Comparison of ENCODE assay signal across 16 cellular contexts in the genomic region with DNA sequence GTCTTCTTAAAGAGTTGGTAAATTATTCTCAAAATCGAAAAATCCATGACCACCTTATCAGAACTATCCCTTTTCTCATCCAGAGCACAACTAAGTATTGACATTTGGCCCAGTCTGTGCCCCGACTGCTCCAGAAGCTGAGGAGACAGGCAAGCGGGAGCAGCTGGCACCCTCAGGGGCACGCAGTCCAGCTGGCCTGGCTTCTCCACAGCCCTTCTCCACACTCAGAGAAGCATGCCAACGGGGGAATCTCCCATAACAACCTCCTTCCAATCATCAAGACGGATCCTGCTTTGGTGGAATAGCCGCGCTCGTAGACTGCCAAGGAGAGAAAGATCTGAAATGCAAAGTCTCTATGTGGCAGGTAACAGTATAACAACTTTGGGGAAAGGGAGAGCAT.
A peak's percentile ranks its signal among the peaks of the same experiment; 100 is the strongest.
DNase-seq lines count a peak whose midpoint lies in the region; ATAC-seq and TF ChIP-seq lines count a peak whose summit lies in the region.
"Had no signal": no experiment of that assay in that cellular context is flagged by ENCODE, and none has a peak within 500 bp of the region (broad histone marks: within the 10 kb centered on the region; RNA-seq: fewer than 3 reads in every experiment).

No MANE protein-coding gene starts in this region.

- TF ChIP-seq CTCF in activated CD8-positive, alpha-beta T cell treated with anti-CD3 and anti-CD28 coated beads for 36 hours (IDR thresholded peaks at IDR 0.05): no peak

- ATAC-seq in activated T-cell treated with anti-CD3 and anti-CD28 coated beads, Interleukin-2, amount 50 U/mL, for 72 hours (replicated peaks in 1 of 2): no peak
- no peak for ATAC-seq in activated CD8-positive, alpha-beta T cell treated with anti-CD3 and anti-CD28 coated beads for 36 hours
- ATAC-seq in stimulated activated naive CD8-positive, alpha-beta T cell treated with anti-CD3 and anti-CD28 coated beads, Interleukin-15, amount 100 ng/mL, for 72 hours: no peak
- ATAC-seq: heart right ventricle, Panc1 had no signal

- peak overlapping the region; percentile 10 for H3K27ac Mint-ChIP-seq in activated T-cell treated with anti-CD3 and anti-CD28 coated beads, Interleukin-2, amount 50 U/mL, for 72 hours
- H3K27ac Mint-ChIP-seq in activated CD8-positive, alpha-beta T cell treated with anti-CD3 and anti-CD28 coated beads for 36 hours: peak overlapping the region; percentile 90
- H3K27ac Mint-ChIP-seq in stimulated activated naive CD8-positive, alpha-beta T cell treated with anti-CD3 and anti-CD28 coated beads, Interleukin-15, amount 100 ng/mL, for 72 hours: peak overlapping the region; percentile 69 to 87
- H3K27ac Mint-ChIP-seq: natural killer cell treated with Interleukin-12 subunit alpha and Interleukin-12 subunit beta and Interleukin-15 and Interleukin-18, amount 100 ng/mL, for 72 hours had no signal

- H3K27me3 ChIP-seq in MG63: no peaks in the 10 kb centered on the region
- H3K27me3 ChIP-seq: heart right ventricle had no signal

- POLR2A ChIA-PET in activated CD8-positive, alpha-beta T cell treated with anti-CD3 and anti-CD28 coated beads for 36 hours (lab: Charles Lee): interaction anchor here (1.1 to 1.2 kb wide), 2 partner anchors 9 to 10 kb away, joined by 4 read pairs; no protein-coding TSS in a partner anchor

- no peak overlapping the region for H3K4me3 ChIP-seq in MG63
- H3K4me3 ChIP-seq: heart right ventricle had no signal

- CTCF ChIA-PET in activated CD8-positive, alpha-beta T cell treated with anti-CD3 and anti-CD28 coated beads for 36 hours (lab: Charles Lee): interaction anchor here (2.5 kb wide), 1 partner anchor 10 kb away, joined by 11 read pairs; no protein-coding TSS in a partner anchor

- peaks cover under 1 to 6% of the 10 kb centered on the region in 2 donors for H3K36me3 Mint-ChIP-seq in activated T-cell treated with anti-CD3 and anti-CD28 coated beads, Interleukin-2, amount 50 U/mL, for 72 hours (ENCODE audit: insufficient read depth in 2 of 2)
- peaks cover 31% of the 10 kb centered on the region for H3K36me3 Mint-ChIP-seq in activated CD8-positive, alpha-beta T cell treated with anti-CD3 and anti-CD28 coated beads for 36 hours (ENCODE audit: low read depth)
- H3K36me3 Mint-ChIP-seq: natural killer cell treated with Interleukin-12 subunit alpha and Interleukin-12 subunit beta and Interleukin-15 and Interleukin-18, amount 100 ng/mL, for 72 hours had no signal

- H3K27me3 Mint-ChIP-seq in activated T-cell treated with anti-CD3 and anti-CD28 coated beads, Interleukin-2, amount 50 U/mL, for 72 hours (ENCODE audit: low read depth): no peaks in the 10 kb centered on the region
- H3K27me3 Mint-ChIP-seq in activated CD8-positive, alpha-beta T cell treated with anti-CD3 and anti-CD28 coated beads for 36 hours: no peaks in the 10 kb centered on the region
- no peaks in the 10 kb centered on the region for H3K27me3 Mint-ChIP-seq in stimulated activated naive CD8-positive, alpha-beta T cell treated with anti-CD3 and anti-CD28 coated beads, Interleukin-15, amount 100 ng/mL, for 72 hours

- H3K36me3 ChIP-seq in MG63: peaks cover 18% of the 10 kb centered on the region

- no peak for DNase-seq in activated T-cell treated with anti-CD3 and anti-CD28 coated beads, Interleukin-2, amount 50 U/mL, for 72 hours
- DNase-seq in activated T-cell treated with anti-CD3 and anti-CD28 coated beads for 4 hours (no peak), globus pallidus (ENCODE audit: low spot score) (peak; percentile 38), germinal center (ENCODE audit: low spot score) (no peak), MG63 (no peak)
- no peak for DNase-seq in activated CD8-positive, alpha-beta T cell treated with anti-CD3 and anti-CD28 coated beads for 36 hours
- no peak for DNase-seq in stimulated activated naive CD8-positive, alpha-beta T cell treated with anti-CD3 and anti-CD28 coated beads, Interleukin-15, amount 100 ng/mL, for 72 hours
- no peak for DNase-seq in NK-92 treated with Interleukin-12 subunit alpha and Interleukin-12 subunit beta, amount 100 ng/mL, for 24 hours (lab: John Stamatoyannopoulos, UW)
- DNase-seq: COR-L47, heart right ventricle, NCI-H1436 treated with DMSO at 0.1 percent for 48 hours, NCI-H2171 treated with DMSO at 0.1 percent for 48 hours, NCI-H82, SK-N-SH had no signal

- intact Hi-C loops in activated CD8-positive, alpha-beta T cell treated with anti-CD3 and anti-CD28 coated beads for 36 hours (cut with micrococcal nuclease): no loop called here

- no peaks in the 10 kb centered on the region for H3K9me3 Mint-ChIP-seq in activated T-cell treated with anti-CD3 and anti-CD28 coated beads, Interleukin-2, amount 50 U/mL, for 72 hours
- H3K9me3 Mint-ChIP-seq in activated CD8-positive, alpha-beta T cell treated with anti-CD3 and anti-CD28 coated beads for 36 hours: no peaks in the 10 kb centered on the region
- no peaks in the 10 kb centered on the region for H3K9me3 Mint-ChIP-seq in stimulated activated naive CD8-positive, alpha-beta T cell treated with anti-CD3 and anti-CD28 coated beads, Interleukin-15, amount 100 ng/mL, for 72 hours
- H3K9me3 Mint-ChIP-seq: natural killer cell treated with Interleukin-12 subunit alpha and Interleukin-12 subunit beta and Interleukin-15 and Interleukin-18, amount 100 ng/mL, for 72 hours had no signal

- H3K9me3 ChIP-seq in MG63: no peaks in the 10 kb centered on the region
- H3K9me3 ChIP-seq: heart right ventricle, SK-N-SH had no signal

- H3K4me3 Mint-ChIP-seq in activated T-cell treated with anti-CD3 and anti-CD28 coated beads, Interleukin-2, amount 50 U/mL, for 72 hours: peak overlapping the region; percentile 23 to 78
- H3K4me3 Mint-ChIP-seq in activated CD8-positive, alpha-beta T cell treated with anti-CD3 and anti-CD28 coated beads for 36 hours: peak overlapping the region; percentile 22
- peak overlapping the region; percentile 30 to 76 for H3K4me3 Mint-ChIP-seq in stimulated activated naive CD8-positive, alpha-beta T cell treated with anti-CD3 and anti-CD28 coated beads, Interleukin-15, amount 100 ng/mL, for 72 hours

- peaks cover 70% of the 10 kb centered on the region for H3K4me1 Mint-ChIP-seq in activated T-cell treated with anti-CD3 and anti-CD28 coated beads, Interleukin-2, amount 50 U/mL, for 72 hours (ENCODE audit: low read depth)
- H3K4me1 Mint-ChIP-seq in activated CD8-positive, alpha-beta T cell treated with anti-CD3 and anti-CD28 coated beads for 36 hours (ENCODE audit: low read depth): peaks cover 74% of the 10 kb centered on the region
- peaks cover 99% of the 10 kb centered on the region for H3K4me1 Mint-ChIP-seq in stimulated activated naive CD8-positive, alpha-beta T cell treated with anti-CD3 and anti-CD28 coated beads, Interleukin-15, amount 100 ng/mL, for 72 hours

Comparison
In these comparisons a context has a peak if more than half of its experiments do, and no peak if none do; other contexts are left out.
1. H3K27ac Mint-ChIP-seq: peak in every context shown above with its lines; median percentile 90 in activated CD8-positive, alpha-beta T cell treated with anti-CD3 and anti-CD28 coated beads for 36 hours; 78 in stimulated activated naive CD8-positive, alpha-beta T cell treated with anti-CD3 and anti-CD28 coated beads, Interleukin-15, amount 100 ng/mL, for 72 hours; 10 in activated T-cell treated with anti-CD3 and anti-CD28 coated beads, Interleukin-2, amount 50 U/mL, for 72 hours.